Comparison of ENCODE assay signal across 21 cellular contexts in the genomic region with DNA sequence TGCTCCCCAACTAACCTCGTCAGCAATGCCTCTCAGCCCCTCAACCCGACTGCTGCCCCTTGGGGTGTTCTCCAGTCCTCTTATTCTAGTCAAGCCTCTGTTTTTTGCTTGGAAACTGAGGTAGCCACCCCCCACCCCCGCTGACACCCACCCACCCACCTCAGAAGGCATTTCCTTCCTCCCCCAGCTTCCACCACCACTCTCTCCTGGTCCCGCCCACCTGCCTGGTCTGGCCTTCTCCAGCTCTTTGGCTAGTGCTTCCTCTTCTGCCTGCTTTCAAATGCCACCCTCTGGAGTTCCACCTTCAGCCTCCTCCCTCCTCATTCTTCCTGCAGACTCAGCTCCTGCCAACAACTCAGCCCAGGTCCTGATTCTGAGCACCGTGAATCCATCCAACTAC. TPM values are rescaled to one million over a fixed set of nuclear protein-coding genes. Genes with fewer than 3 reads are reported as not detected.
DNase-seq lines count a peak whose midpoint lies in the region; ATAC-seq and TF ChIP-seq lines count a peak whose summit lies in the region.
"Had no signal": no experiment of that assay in that cellular context is flagged by ENCODE, and none has a peak within 500 bp of the region (broad histone marks: within the 10 kb centered on the region; RNA-seq: fewer than 3 reads in every experiment).

No MANE protein-coding gene starts in this region.

- H3K27ac ChIP-seq in prostate gland = no peak overlapping the region
- H3K27ac ChIP-seq: C4-2B, SJSA1 had no signal

- no peaks in the 10 kb centered on the region for H3K9me3 ChIP-seq in prostate gland
- H3K9me3 ChIP-seq: Peyer's patch had no signal

- TF ChIP-seq CTCF in nephron progenitor cell (IDR thresholded peaks at IDR 0.05) (no peak), prostate gland (IDR thresholded peaks at IDR 0.05) (no peak)

- peak overlapping the region; percentile 21 to 70 for H3K27ac Mint-ChIP-seq in activated naive CD4-positive, alpha-beta T cell treated with anti-CD3 and anti-CD28 coated beads, Interleukin-2, amount 50 U/mL, for 72 hours
- peak overlapping the region; percentile 41 for H3K27ac Mint-ChIP-seq in nephron progenitor cell
- H3K27ac Mint-ChIP-seq: IgD-negative memory B cell had no signal

- no peak for ATAC-seq in activated naive CD4-positive, alpha-beta T cell treated with anti-CD3 and anti-CD28 coated beads, Interleukin-2, amount 50 U/mL, for 72 hours

- 63% methylated on average over 5 of the region's 5 CpGs for WGBS in prostate gland

- H3K9me3 Mint-ChIP-seq in activated naive CD4-positive, alpha-beta T cell treated with anti-CD3 and anti-CD28 coated beads, Interleukin-2, amount 50 U/mL, for 72 hours = peaks cover 4 to 20% of the 10 kb centered on the region in 2 donors
- H3K9me3 Mint-ChIP-seq in nephron progenitor cell = peaks cover 45% of the 10 kb centered on the region

- intact Hi-C loops in prostate gland (cut with DNase I) = loop anchor here (2.0 kb wide), 1 partner anchor 66 kb away; no protein-coding TSS in a partner anchor

- no peaks in the 10 kb centered on the region for H3K4me1 Mint-ChIP-seq in nephron progenitor cell
- H3K4me1 Mint-ChIP-seq: IgD-negative memory B cell had no signal

- H3K4me3 ChIP-seq in prostate gland = no peak overlapping the region
- H3K4me3 ChIP-seq: Peyer's patch, SJSA1 had no signal

- no peaks in the 10 kb centered on the region for H3K36me3 ChIP-seq in prostate gland
- H3K36me3 ChIP-seq: Peyer's patch, SJSA1 had no signal

- no peak overlapping the region for H3K4me3 Mint-ChIP-seq in nephron progenitor cell
- H3K4me3 Mint-ChIP-seq: IgD-negative memory B cell had no signal

- H3K27me3 ChIP-seq in prostate gland (replicated peaks; ENCODE audit: insufficient read depth) = no peaks in the 10 kb centered on the region
- H3K27me3 ChIP-seq: Peyer's patch, SJSA1 had no signal

- DNase-seq in activated naive CD4-positive, alpha-beta T cell treated with anti-CD3 and anti-CD28 coated beads, Interleukin-2, amount 50 U/mL, for 72 hours (ENCODE audit: low spot score in 2 of 2) = no peak
- no peak for DNase-seq in activated naive CD4-positive, alpha-beta T cell (lab: John Stamatoyannopoulos, UW)
- peak; percentile 14 for DNase-seq in SKM-1 treated with dmso at 0.1 percent for 144 hours (lab: John Stamatoyannopoulos, UW; ENCODE audit: unreplicated experiment)
- DNase-seq in nephron progenitor cell = no peak
- DNase-seq in NCI-H187 (lab: John Stamatoyannopoulos, UW) = no peak
- DNase-seq in iPS-NIHi11 (ENCODE audit: low spot score) = no peak
- no peak for DNase-seq in NCI-H2107 (lab: John Stamatoyannopoulos, UW)
- DNase-seq in prostate gland (ENCODE audit: low spot score) = no peak
- DNase-seq: AML-193; DMS79; NCI-H1048; NCI-H1436; NCI-H1930; NCI-H524; NCI-H774; NK-92 treated with Interleukin-12 subunit alpha and Interleukin-12 subunit beta, amount 100 ng/mL, for 24 hours; Peyer's patch had no signal

- H3K27me3 Mint-ChIP-seq in nephron progenitor cell (ENCODE audit: low read depth, poor library complexity) = peaks cover 11% of the 10 kb centered on the region

- H3K4me1 ChIP-seq in prostate gland (replicated peaks) = no peaks in the 10 kb centered on the region
- H3K4me1 ChIP-seq: Peyer's patch had no signal

- peaks cover 13 to 17% of the 10 kb centered on the region in 2 donors for H3K36me3 Mint-ChIP-seq in activated naive CD4-positive, alpha-beta T cell treated with anti-CD3 and anti-CD28 coated beads, Interleukin-2, amount 50 U/mL, for 72 hours
- H3K36me3 Mint-ChIP-seq in nephron progenitor cell (ENCODE audit: low read depth) = peaks cover 92% of the 10 kb centered on the region
- H3K36me3 Mint-ChIP-seq: IgD-negative memory B cell had no signal

- no peak for TF ChIP-seq POLR2A in prostate gland (IDR thresholded peaks at IDR 0.05)

RNA-seq across cellular contexts. Expression of gene OLFML2B, which starts 35.3 kb away (rescaled TPM):
- total RNA-seq in activated naive CD4-positive, alpha-beta T cell treated with anti-CD3 and anti-CD28 coated beads, Interleukin-2, amount 50 U/mL, for 72 hours = under 1 TPM; 0.14 to 0.18 TPM
- total RNA-seq in prostate gland = 10 to 100 TPM in 1 of 2 donors, 1 to 10 TPM in 1; 3.2 to 29.7 TPM
- total RNA-seq: OCI-LY7 had no signal
